10 cellular contexts compared by ENCODE assay signal in genomic region chr1:196372896-196373536, GRCh38.
DNase-seq lines count a peak whose midpoint lies in the region; ATAC-seq, FAIRE-seq and TF ChIP-seq lines count a peak whose summit lies in the region.
"Had no signal": no experiment of that assay in that cellular context is flagged by ENCODE, and none has a peak within 500 bp of the region (broad histone marks: within the 10 kb centered on the region; RNA-seq: fewer than 3 reads in every experiment).

No MANE protein-coding gene starts in this region.

- no peaks in the 10 kb centered on the region for H3K27me3 Mint-ChIP-seq in CD4-positive, alpha-beta T cell

- TF ChIP-seq CTCF in CD4-positive, alpha-beta T cell (IDR thresholded peaks at IDR 0.05), result peak; percentile 61

- H3K27me3 ChIP-seq in CD4-positive, alpha-beta T cell (ENCODE audit: control insufficient read depth, insufficient read depth, low read length), result no peaks in the 10 kb centered on the region
- H3K27me3 ChIP-seq: SJSA1 had no signal

- no peaks in the 10 kb centered on the region for H3K36me3 Mint-ChIP-seq in CD4-positive, alpha-beta T cell (ENCODE audit: low read depth)

- no peak for ATAC-seq in CD4-positive, alpha-beta T cell (ENCODE audit: poor library complexity)
- peak; percentile 77 for ATAC-seq in GM18861 (IDR thresholded peaks at IDR 0.05; ENCODE audit: unreplicated experiment)
- ATAC-seq in HG03103 (IDR thresholded peaks at IDR 0.05; ENCODE audit: low read depth, unreplicated experiment), result peak; percentile 80

- no peak overlapping the region for H3K27ac ChIP-seq in CD4-positive, alpha-beta T cell (ENCODE audit: low read depth, low read length)
- H3K27ac ChIP-seq: parathyroid adenoma, SJSA1 had no signal

- H3K4me3 Mint-ChIP-seq in CD4-positive, alpha-beta T cell, result no peak overlapping the region

- POLR2A ChIA-PET in CD4-positive, alpha-beta T cell (lab: Charles Lee), result no interaction called here

- FAIRE-seq in RCC 7860 (lab: Jason Lieb, UNC), result peak; percentile 82

- H3K9me3 ChIP-seq in CD4-positive, alpha-beta T cell (ENCODE audit: control insufficient read depth, low read length), result no peaks in the 10 kb centered on the region
- H3K9me3 ChIP-seq: SJSA1 had no signal

- no peaks in the 10 kb centered on the region for H3K9me3 Mint-ChIP-seq in CD4-positive, alpha-beta T cell

- H3K4me1 Mint-ChIP-seq in CD4-positive, alpha-beta T cell (ENCODE audit: low read depth), result no peaks in the 10 kb centered on the region

- CTCF ChIA-PET in CD4-positive, alpha-beta T cell (lab: Charles Lee), result no interaction called here

- no peak for DNase-seq in CD4-positive, alpha-beta T cell
- DNase-seq in RCC 7860 (ENCODE audit: low spot score), result peak; percentile 24
- DNase-seq in fibroblast of the conjunctiva (ENCODE audit: low read depth), result peak; percentile 4
- no peak for DNase-seq in COR-L47 (lab: John Stamatoyannopoulos, UW)
- no peak for DNase-seq in retina
- no peak for DNase-seq in kidney glomerular epithelial cell (lab: John Stamatoyannopoulos, UW)

- intact Hi-C loops in CD4-positive, alpha-beta T cell (cut with DNase I, micrococcal nuclease), result no loop called here

- no peak overlapping the region for H3K27ac Mint-ChIP-seq in CD4-positive, alpha-beta T cell

Comparison
In these comparisons a context has a peak if more than half of its experiments do, and no peak if none do; other contexts are left out.
1. DNase-seq: peak in RCC 7860 (single experiment) and fibroblast of the conjunctiva (single experiment); none in CD4-positive, alpha-beta T cell (0 of 10), COR-L47 (single experiment), retina (single experiment) and kidney glomerular epithelial cell (single experiment).